In the genomic region with DNA sequence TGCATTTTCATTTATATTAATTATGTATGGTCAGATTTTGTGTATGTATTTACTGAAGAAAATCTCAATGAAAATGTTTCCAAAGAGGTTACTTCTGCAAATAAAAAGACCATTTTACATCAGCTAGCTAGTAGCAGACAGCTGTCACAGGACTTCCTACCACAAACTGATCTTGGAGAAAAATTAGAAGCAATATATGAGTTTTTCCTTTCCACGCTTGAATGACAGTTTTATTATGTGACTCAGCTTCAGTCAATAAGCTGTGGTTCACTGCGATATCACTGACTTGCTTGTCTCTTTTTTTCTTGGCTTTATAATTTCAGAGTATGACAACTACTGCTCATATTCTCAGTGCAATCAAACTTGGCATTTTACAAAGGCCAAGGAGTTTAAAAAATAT, we compare ENCODE assay signal across 17 cellular contexts.
A peak's percentile ranks its signal among the peaks of the same experiment; 100 is the strongest.
DNase-seq lines count a peak whose midpoint lies in the region; ATAC-seq and TF ChIP-seq lines count a peak whose summit lies in the region.
"Had no signal": no experiment of that assay in that cellular context is flagged by ENCODE, and none has a peak within 500 bp of the region (broad histone marks: within the 10 kb centered on the region; RNA-seq: fewer than 3 reads in every experiment).

No MANE protein-coding gene starts in this region.

- H3K27me3 ChIP-seq in brain microvascular endothelial cell (replicated peaks) = no peaks in the 10 kb centered on the region
- H3K27me3 ChIP-seq: uterus had no signal

- H3K27me3 Mint-ChIP-seq in naive thymus-derived CD8-positive, alpha-beta T cell = no peaks in the 10 kb centered on the region
- H3K27me3 Mint-ChIP-seq: activated naive CD4-positive, alpha-beta T cell treated with anti-CD3 and anti-CD28 coated beads, Interleukin-2, amount 10 ng/mL, durations not matched to agents 7 days and 5 days had no signal

- DNase-seq in GF-D8 (lab: John Stamatoyannopoulos, UW) (peak; percentile 65), KBM-7 (peak; percentile 94), RPMI7951 (ENCODE audit: low read depth) (peak; percentile 1), glomerular visceral epithelial cell (ENCODE audit: extremely low spot score) (peak; percentile 44), brain microvascular endothelial cell (no peak)
- DNase-seq in stimulated activated CD4-positive, alpha-beta T cell treated with anti-CD3 and anti-CD28 coated beads, Interleukin-4, amount 100 ng/mL, for 1 hour = no peak
- DNase-seq in naive thymus-derived CD8-positive, alpha-beta T cell = no peak
- DNase-seq: activated CD8-positive, alpha-beta memory T cell treated with anti-CD3 and anti-CD28 coated beads, Interleukin-2, amount 50 U/mL, for 4 hours; activated naive CD4-positive, alpha-beta T cell treated with anti-CD3 and anti-CD28 coated beads, Interleukin-2, amount 10 ng/mL, durations not matched to agents 7 days and 5 days; DMS153; H9; stimulated activated naive CD8-positive, alpha-beta T cell treated with anti-CD3 and anti-CD28 coated beads, Interleukin-15, Interleukin-2, amounts not matched to agents 100 U/mL and 50 U/mL, for 24 hours; uterus had no signal

- no peaks in the 10 kb centered on the region for H3K4me1 Mint-ChIP-seq in naive thymus-derived CD8-positive, alpha-beta T cell
- H3K4me1 Mint-ChIP-seq: activated naive CD4-positive, alpha-beta T cell treated with anti-CD3 and anti-CD28 coated beads, Interleukin-2, amount 10 ng/mL, durations not matched to agents 7 days and 5 days had no signal

- POLR2A ChIA-PET in naive thymus-derived CD8-positive, alpha-beta T cell (lab: Charles Lee) = no interaction called here

- TF ChIP-seq CTCF in brain microvascular endothelial cell (IDR thresholded peaks at IDR 0.05; ENCODE audit: low read depth, low read length, missing control alignments) = no peak

- no peaks in the 10 kb centered on the region for H3K36me3 ChIP-seq in brain microvascular endothelial cell (replicated peaks)
- H3K36me3 ChIP-seq: uterus had no signal

- no peak overlapping the region for H3K27ac ChIP-seq in brain microvascular endothelial cell
- H3K27ac ChIP-seq: parathyroid adenoma, skin epidermis, uterus had no signal

- peaks cover 0 to 13% (median 2%) of the 10 kb centered on the region in 9 donors for H3K9me3 Mint-ChIP-seq in naive thymus-derived CD8-positive, alpha-beta T cell

- H3K36me3 Mint-ChIP-seq in naive thymus-derived CD8-positive, alpha-beta T cell = no peaks in the 10 kb centered on the region
- H3K36me3 Mint-ChIP-seq: activated naive CD4-positive, alpha-beta T cell treated with anti-CD3 and anti-CD28 coated beads, Interleukin-2, amount 10 ng/mL, durations not matched to agents 7 days and 5 days had no signal

- no peak overlapping the region for H3K27ac Mint-ChIP-seq in naive thymus-derived CD8-positive, alpha-beta T cell
- H3K27ac Mint-ChIP-seq: H9 had no signal

- no peak for ATAC-seq in naive thymus-derived CD8-positive, alpha-beta T cell
- ATAC-seq in GM18907 (IDR thresholded peaks at IDR 0.05; ENCODE audit: unreplicated experiment) = no peak
- ATAC-seq: left lobe of liver; stimulated activated naive CD8-positive, alpha-beta T cell treated with anti-CD3 and anti-CD28 coated beads, Interleukin-15, Interleukin-2, amounts not matched to agents 100 U/mL and 50 U/mL, for 24 hours had no signal

- H3K4me3 ChIP-seq in brain microvascular endothelial cell (ENCODE audit: low read depth, low read length) = no peak overlapping the region
- H3K4me3 ChIP-seq: skin epidermis, uterus had no signal

- no peak overlapping the region for H3K4me3 Mint-ChIP-seq in naive thymus-derived CD8-positive, alpha-beta T cell
- H3K4me3 Mint-ChIP-seq: activated naive CD4-positive, alpha-beta T cell treated with anti-CD3 and anti-CD28 coated beads, Interleukin-2, amount 10 ng/mL, durations not matched to agents 7 days and 5 days; H9 had no signal

- in situ Hi-C loops in KBM-7 (cut with MboI; ENCODE audit: low pct_unique_long_range_greater_than_20kb, low sequenced_read_pairs) = no loop called here
- in situ Hi-C loops in brain microvascular endothelial cell (cut with HindIII; ENCODE audit: low pct_ligation_motif_present, low sequenced_read_pairs) = no loop called here

Comparison
In these comparisons a context has a peak if more than half of its experiments do, and no peak if none do; other contexts are left out.
1. DNase-seq: peak in GF-D8 (single experiment), KBM-7 (single experiment), RPMI7951 (single experiment) and glomerular visceral epithelial cell (single experiment); none in stimulated activated CD4-positive, alpha-beta T cell treated with anti-CD3 and anti-CD28 coated beads, Interleukin-4, amount 100 ng/mL, for 1 hour (single experiment), naive thymus-derived CD8-positive, alpha-beta T cell (0 of 10) and brain microvascular endothelial cell (single experiment).